8 cellular contexts compared by ENCODE assay signal in genomic region chr1:153677718-153678518, GRCh38. TPM values are rescaled to one million over a fixed set of nuclear protein-coding genes. Genes with fewer than 3 reads are reported as not detected.
DNase-seq lines count a peak whose midpoint lies in the region; ATAC-seq and TF ChIP-seq lines count a peak whose summit lies in the region.

No MANE protein-coding gene starts in this region.

- H3K27ac ChIP-seq in duodenal mucosa (ENCODE audit: low read depth, low read length): no peak overlapping the region

- H3K9me3 ChIP-seq in duodenal mucosa (ENCODE audit: control insufficient read depth in 1 of 2, low read length in 2 of 2): no peaks in the 10 kb centered on the region

- H3K4me1 Mint-ChIP-seq in WTC11: peaks cover 18% of the 10 kb centered on the region
- peaks cover 28% of the 10 kb centered on the region for H3K4me1 Mint-ChIP-seq in stimulated activated effector memory CD8-positive, alpha-beta T cell treated with anti-CD3 and anti-CD28 coated beads, Interleukin-12 subunit alpha, Interleukin-12 subunit beta, amount 100 ng/mL, for 72 hours

- H3K27me3 Mint-ChIP-seq in WTC11 (ENCODE audit: low read depth): peaks cover 24% of the 10 kb centered on the region

- H3K9ac ChIP-seq in duodenal mucosa (ENCODE audit: low read depth in 1 of 2, low read length in 2 of 2): no peak overlapping the region

- POLR2A ChIA-PET in WTC11 (lab: Charles Lee): interaction anchor here (0.6 to 1.5 kb wide), 4 partner anchors 20 to 312 kb away, joined by 3 to 4 read pairs (median 3); partner anchors contain the start of gene RPS27

- intact Hi-C loops in lower leg skin (cut with DNase I; ENCODE audit: low total_unique reads): no loop called here

- H3K4me1 ChIP-seq in duodenal mucosa (ENCODE audit: control insufficient read depth in 1 of 2, insufficient read depth in 2 of 2, low read length in 2 of 2): peaks cover 18 to 22% of the 10 kb centered on the region in 2 donors

- peak overlapping the region; percentile 35 to 64 for H3K4me3 ChIP-seq in duodenal mucosa (ENCODE audit: low read depth in 1 of 2, low read length in 2 of 2)
- peak overlapping the region; percentile 6 for H3K4me3 ChIP-seq in lower leg skin (ENCODE audit: low read depth, poor library complexity, severe bottlenecking)

- WGBS in lower leg skin, 2 donors: 1 to 2% methylated on average over 29 of the region's 29 CpGs

- peaks cover 6% of the 10 kb centered on the region; the same call in 1 of the 2 replicates for H3K36me3 Mint-ChIP-seq in WTC11
- no peaks in the 10 kb centered on the region for H3K36me3 Mint-ChIP-seq in stimulated activated effector memory CD8-positive, alpha-beta T cell treated with anti-CD3 and anti-CD28 coated beads, Interleukin-12 subunit alpha, Interleukin-12 subunit beta, amount 100 ng/mL, for 72 hours

- DNase-seq in NCI-H187 (lab: John Stamatoyannopoulos, UW): peak; percentile 36 to 44
- no peak for DNase-seq in NCI-H187 treated with DMSO at 0.1 percent for 48 hours (lab: John Stamatoyannopoulos, UW)
- DNase-seq in NCI-H1092 (lab: John Stamatoyannopoulos, UW): peak; percentile 31
- DNase-seq in WTC11 (ENCODE audit: low spot score): peak; percentile 78
- peak in 1 of 2 donors; percentile 90 for DNase-seq in lower leg skin (ENCODE audit: low spot score in 2 of 2)
- peak; percentile 27 to 73 for DNase-seq in stimulated activated effector memory CD8-positive, alpha-beta T cell treated with anti-CD3 and anti-CD28 coated beads, Interleukin-12 subunit alpha, Interleukin-12 subunit beta, amount 100 ng/mL, for 72 hours (ENCODE audit: low spot score in 2 of 2)

- TF ChIP-seq CTCF in WTC11 (IDR thresholded peaks at IDR 0.05) (peak; percentile 82), lower leg skin (IDR thresholded peaks at IDR 0.05) (peak in 1 of 3 donors; percentile 57)

- ATAC-seq in WTC11 (peak; percentile 63), GM21576 (IDR thresholded peaks at IDR 0.05; ENCODE audit: unreplicated experiment) (no peak)
- peak; percentile 58 for ATAC-seq in stimulated activated effector memory CD8-positive, alpha-beta T cell treated with anti-CD3 and anti-CD28 coated beads, Interleukin-12 subunit alpha, Interleukin-12 subunit beta, amount 100 ng/mL, for 72 hours

- H3K4me3 Mint-ChIP-seq in WTC11: peak overlapping the region; percentile 87
- peak overlapping the region; percentile 70 for H3K4me3 Mint-ChIP-seq in stimulated activated effector memory CD8-positive, alpha-beta T cell treated with anti-CD3 and anti-CD28 coated beads, Interleukin-12 subunit alpha, Interleukin-12 subunit beta, amount 100 ng/mL, for 72 hours

- CTCF ChIA-PET in WTC11 (lab: Charles Lee): interaction anchor here (0.5 to 4.7 kb wide), 36 partner anchors 9 to 309 kb away, joined by 3 to 52 read pairs (median 5); partner anchors contain the start of genes CHTOP, DENND4B, INTS3 and RAB13

- H3K27ac Mint-ChIP-seq in WTC11: no peak overlapping the region
- H3K27ac Mint-ChIP-seq in stimulated activated effector memory CD8-positive, alpha-beta T cell treated with anti-CD3 and anti-CD28 coated beads, Interleukin-12 subunit alpha, Interleukin-12 subunit beta, amount 100 ng/mL, for 72 hours: no peak overlapping the region

- no peaks in the 10 kb centered on the region for H3K36me3 ChIP-seq in duodenal mucosa (ENCODE audit: control insufficient read depth in 1 of 2, insufficient read depth in 2 of 2, low read length in 2 of 2)

- H3K9me3 Mint-ChIP-seq in WTC11: no peaks in the 10 kb centered on the region
- H3K9me3 Mint-ChIP-seq in stimulated activated effector memory CD8-positive, alpha-beta T cell treated with anti-CD3 and anti-CD28 coated beads, Interleukin-12 subunit alpha, Interleukin-12 subunit beta, amount 100 ng/mL, for 72 hours: no peaks in the 10 kb centered on the region

- H3K27me3 ChIP-seq in duodenal mucosa (ENCODE audit: control insufficient read depth in 1 of 2, insufficient read depth in 2 of 2, low read length in 2 of 2): peaks cover 30 to 41% of the 10 kb centered on the region in 2 donors

- TF ChIP-seq POLR2A in lower leg skin (IDR thresholded peaks at IDR 0.05): no peak

TF ChIP-seq in WTC11, 78 proteins besides CTCF, POLR2A, EP300 and RAD21:
- no peak for TF ChIP-seq FOXP1 (CRISPR knock-in tag; IDR thresholded peaks at IDR 0.05; ENCODE audit: borderline replicate concordance)
- 0 out of 2 replicates have a peak, but pooled peaks have one; percentile 31 for TF ChIP-seq ATF6 (CRISPR knock-in tag; IDR thresholded peaks at IDR 0.05)
- no peak for TF ChIP-seq NFYB (CRISPR knock-in tag; conservative IDR thresholded peaks at IDR 0.05; ENCODE audit: low read depth)
- TF ChIP-seq TEAD1 (CRISPR knock-in tag; IDR thresholded peaks at IDR 0.05): 0 out of 2 replicates have a peak, but pooled peaks have one; percentile 27
- TF ChIP-seq IRF2 (CRISPR knock-in tag; IDR thresholded peaks at IDR 0.05; ENCODE audit: borderline replicate concordance, low read depth): no peak
- no peak for TF ChIP-seq ZMAT4 (CRISPR knock-in tag; IDR thresholded peaks at IDR 0.05)
- TF ChIP-seq ZBTB21 (CRISPR knock-in tag; IDR thresholded peaks at IDR 0.05; ENCODE audit: borderline replicate concordance): 0 out of 2 replicates have a peak, but pooled peaks have one; percentile 54
- TF ChIP-seq KAT7 (CRISPR knock-in tag; IDR thresholded peaks at IDR 0.05; ENCODE audit: borderline replicate concordance): no peak
- peak; percentile 57; the same call in 1 of the 2 replicates for TF ChIP-seq ZNF138 (CRISPR knock-in tag; conservative IDR thresholded peaks at IDR 0.05)
- TF ChIP-seq SOX15 (CRISPR knock-in tag; IDR thresholded peaks at IDR 0.05): no peak
- TF ChIP-seq NFATC4 (CRISPR knock-in tag; IDR thresholded peaks at IDR 0.05): no peak
- TF ChIP-seq, protein P1, sequence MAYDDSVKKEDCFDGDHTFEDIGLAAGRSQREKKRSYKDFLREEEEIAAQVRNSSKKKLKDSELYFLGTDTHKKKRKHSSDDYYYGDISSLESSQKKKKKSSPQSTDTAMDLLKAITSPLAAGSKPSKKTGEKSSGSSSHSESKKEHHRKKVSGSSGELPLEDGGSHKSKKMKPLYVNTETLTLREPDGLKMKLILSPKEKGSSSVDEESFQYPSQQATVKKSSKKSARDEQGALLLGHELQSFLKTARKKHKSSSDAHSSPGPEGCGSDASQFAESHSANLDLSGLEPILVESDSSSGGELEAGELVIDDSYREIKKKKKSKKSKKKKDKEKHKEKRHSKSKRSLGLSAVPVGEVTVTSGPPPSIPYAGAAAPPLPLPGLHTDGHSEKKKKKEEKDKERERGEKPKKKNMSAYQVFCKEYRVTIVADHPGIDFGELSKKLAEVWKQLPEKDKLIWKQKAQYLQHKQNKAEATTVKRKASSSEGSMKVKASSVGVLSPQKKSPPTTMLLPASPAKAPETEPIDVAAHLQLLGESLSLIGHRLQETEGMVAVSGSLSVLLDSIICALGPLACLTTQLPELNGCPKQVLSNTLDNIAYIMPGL (CRISPR knock-in tag; IDR thresholded peaks at IDR 0.05): 0 out of 2 replicates have a peak, but pooled peaks have one; percentile 52
- TF ChIP-seq NFE2L1 (CRISPR knock-in tag; IDR thresholded peaks at IDR 0.05): no peak
- no peak for TF ChIP-seq CREM (CRISPR knock-in tag; IDR thresholded peaks at IDR 0.05)
- TF ChIP-seq JAZF1 (CRISPR knock-in tag; IDR thresholded peaks at IDR 0.05): no peak
TF ChIP-seq in WTC11: peak in this region for 5.

RNA-seq across cellular contexts. Expression of gene NPR1, which starts 0.6 kb away (rescaled TPM):
- total RNA-seq in WTC11 (2021) (13.2 to 16.5 TPM (median 15.9 TPM) in 3 replicates), lower leg skin (10 to 100 TPM in 2 of 4 donors, 1 to 10 TPM in 2; 4.3 to 16.5 (median 7.7) TPM)

RNA-seq across cellular contexts. Expression of gene ILF2, which starts 7.1 kb away (rescaled TPM):
- 311 to 337 TPM (median 313 TPM) in 3 replicates for total RNA-seq in WTC11 (2021)
- 100 to 1,000 TPM in 2 of 4 donors, 10 to 100 TPM in 2; 80.4 to 118 (median 105) TPM for total RNA-seq in lower leg skin

RNA-seq across cellular contexts. Expression of gene SNAPIN, which starts 19.4 kb away (rescaled TPM):
- total RNA-seq in WTC11 (2021): 23.4 to 29.9 TPM (median 26.7 TPM) in 3 replicates
- 10 to 100 TPM; 34.8 to 60.4 (median 46.9) TPM for total RNA-seq in lower leg skin

RNA-seq across cellular contexts. Expression of gene CHTOP, which starts 44.1 kb away (rescaled TPM):
- 101 to 105 TPM (median 104 TPM) in 3 replicates for total RNA-seq in WTC11 (2021)
- total RNA-seq in lower leg skin: 10 to 100 TPM; 56.1 to 86.9 (median 65.5) TPM

RNA-seq across cellular contexts. Expression of gene S100A1, which starts 49.7 kb away (rescaled TPM):
- total RNA-seq in WTC11 (2021) (1.3 to 2.0 TPM (median 1.7 TPM) in 3 replicates), lower leg skin (10 to 100 TPM in 3 of 4 donors, 1 to 10 TPM in 1; 8.7 to 33.5 (median 23.8) TPM)
